In the genomic region with DNA sequence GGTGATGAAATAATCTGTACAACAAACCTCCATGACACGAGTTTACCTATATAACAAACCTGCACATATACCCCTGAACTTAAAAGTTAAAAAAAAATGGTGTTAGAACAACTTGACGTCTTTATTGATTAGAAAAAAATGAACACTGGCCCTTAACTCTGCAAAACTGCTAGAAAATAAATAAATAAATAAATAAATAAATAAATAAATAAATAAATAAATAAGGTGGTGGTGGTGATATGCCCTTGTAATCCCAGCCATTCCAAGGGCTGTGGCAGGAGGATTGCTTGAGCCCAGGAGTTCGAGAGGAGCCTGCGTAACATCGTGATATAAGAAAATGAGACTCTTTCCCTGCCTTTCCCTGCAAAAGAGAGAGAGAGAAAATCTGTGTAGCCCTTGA, we compare ENCODE assay signal across 20 cellular contexts. TPM values are rescaled to one million over a fixed set of nuclear protein-coding genes. Genes with fewer than 3 reads are reported as not detected.
DNase-seq lines count a peak whose midpoint lies in the region; ATAC-seq, FAIRE-seq and TF ChIP-seq lines count a peak whose summit lies in the region.
"Had no signal": no experiment of that assay in that cellular context is flagged by ENCODE, and none has a peak within 500 bp of the region (broad histone marks: within the 10 kb centered on the region; RNA-seq: fewer than 3 reads in every experiment).

No MANE protein-coding gene starts in this region.

- TF ChIP-seq POLR2A in HepG2 (IDR thresholded peaks at IDR 0.05; ENCODE audit: insufficient read depth in 1 of 2, low read depth in 2 of 2, low read length in 2 of 2) (no peak), right lobe of liver (IDR thresholded peaks at IDR 0.05) (no peak)

- H3K14ac ChIP-seq in mesenchymal stem cell (ENCODE audit: low read length in 2 of 2) = no peak overlapping the region

- POLR2A ChIA-PET in HepG2 (lab: Yijun Ruan, JAX) = no interaction called here

- no peaks in the 10 kb centered on the region for H3K27me3 ChIP-seq in HepG2 (ENCODE audit: control insufficient read depth in 1 of 2, insufficient read depth in 2 of 2, low read length in 2 of 2)
- H3K27me3 ChIP-seq in right lobe of liver = no peaks in the 10 kb centered on the region
- no peaks in the 10 kb centered on the region for H3K27me3 ChIP-seq in mesendoderm (ENCODE audit: insufficient read depth, low read length, poor library complexity)
- H3K27me3 ChIP-seq in smooth muscle cell (ENCODE audit: low read depth) = no peaks in the 10 kb centered on the region
- H3K27me3 ChIP-seq in mesenchymal stem cell (ENCODE audit: control insufficient read depth in 1 of 2, insufficient read depth in 1 of 2, low read length in 2 of 2) = no peaks in the 10 kb centered on the region

- H3K79me1 ChIP-seq in mesendoderm (ENCODE audit: low read length) (peaks cover 30% of the 10 kb centered on the region), mesenchymal stem cell (replicated peaks; ENCODE audit: low read length, poor library complexity, severe bottlenecking) (no peaks in the 10 kb centered on the region)

- H4K5ac ChIP-seq in mesendoderm (ENCODE audit: low read length) = no peak overlapping the region

- H4K91ac ChIP-seq in mesenchymal stem cell (ENCODE audit: low read length) = no peak overlapping the region

- TF ChIP-seq CTCF in HepG2 (CRISPR knock-in tag; IDR thresholded peaks at IDR 0.05) = no peak
- TF ChIP-seq CTCF in right lobe of liver (IDR thresholded peaks at IDR 0.05) = no peak
- no peak for TF ChIP-seq CTCF in HFFc6 (IDR thresholded peaks at IDR 0.05)
- TF ChIP-seq CTCF in smooth muscle cell (IDR thresholded peaks at IDR 0.05; ENCODE audit: borderline replicate concordance, insufficient read depth, poor library complexity, severe bottlenecking) = no peak

- H2AFZ ChIP-seq in HepG2 (ENCODE audit: low read length) (no peak overlapping the region), smooth muscle cell (ENCODE audit: low read depth) (no peak overlapping the region), mesenchymal stem cell (ENCODE audit: low read depth, low read length) (no peak overlapping the region)

- no peak overlapping the region for H3K4me3 Mint-ChIP-seq in HFFc6
- H3K4me3 Mint-ChIP-seq: CD4-positive, alpha-beta T cell had no signal

- no peak overlapping the region for H3K56ac ChIP-seq in mesendoderm (ENCODE audit: low read length)

- H3K9me3 ChIP-seq in HepG2 (ENCODE audit: low read length) (no peaks in the 10 kb centered on the region), right lobe of liver (no peaks in the 10 kb centered on the region), smooth muscle cell (replicated peaks; ENCODE audit: low read depth) (no peaks in the 10 kb centered on the region), mesenchymal stem cell (ENCODE audit: control insufficient read depth, low read length) (no peaks in the 10 kb centered on the region)
- H3K9me3 ChIP-seq: Caco-2 had no signal

- H2AK5ac ChIP-seq in mesendoderm (ENCODE audit: low read length) (no peak overlapping the region), mesenchymal stem cell (ENCODE audit: low read length, severe bottlenecking) (no peak overlapping the region)

- intact Hi-C loops in HepG2 (cut with micrococcal nuclease; ENCODE audit: unreplicated experiment) (no loop called here), right lobe of liver (cut with DNase I) (no loop called here)

- no peaks in the 10 kb centered on the region for H3K9me3 Mint-ChIP-seq in HFFc6
- H3K9me3 Mint-ChIP-seq: CD4-positive, alpha-beta T cell had no signal

- peaks cover 36% of the 10 kb centered on the region for H3K36me3 Mint-ChIP-seq in HFFc6 (ENCODE audit: low read depth)

- H3K27me3 Mint-ChIP-seq in HFFc6 (ENCODE audit: insufficient read depth) = no peaks in the 10 kb centered on the region; the same call in 1 of the 2 replicates
- H3K27me3 Mint-ChIP-seq: CD4-positive, alpha-beta T cell had no signal

- H3K4me1 ChIP-seq in HepG2 (ENCODE audit: insufficient read depth, low read length) (peaks cover 33% of the 10 kb centered on the region), right lobe of liver (peaks cover 0 to 8% (median 0%) of the 10 kb centered on the region in 4 donors), mesendoderm (ENCODE audit: control insufficient read depth, low read depth, low read length) (peaks cover 4% of the 10 kb centered on the region), smooth muscle cell (ENCODE audit: low read depth) (peaks cover 20% of the 10 kb centered on the region), mesenchymal stem cell (ENCODE audit: control insufficient read depth, insufficient read depth, low read depth, low read length) (peaks cover 3% of the 10 kb centered on the region)

- BruUV-seq in HepG2 (replicated peaks; lab: Mats Ljungman, UMichigan) = TSS peak; percentile 6

- H3K27ac ChIP-seq in HepG2 (ENCODE audit: extremely low read length, insufficient read depth, low read length) (no peak overlapping the region), right lobe of liver (no peak overlapping the region), mesendoderm (ENCODE audit: low read depth, low read length) (no peak overlapping the region), smooth muscle cell (ENCODE audit: low read depth) (peak overlapping the region; percentile 86), mesenchymal stem cell (ENCODE audit: low read length, poor library complexity, severe bottlenecking) (no peak overlapping the region)
- H3K27ac ChIP-seq: C4-2B, HL-60 had no signal

- H3K36me3 ChIP-seq in HepG2 (replicated peaks in 1 of 2; ENCODE audit: control insufficient read depth in 1 of 2, insufficient read depth in 2 of 2, low read length in 2 of 2) = peaks cover 22 to 34% of the 10 kb centered on the region in 2 experiments
- peaks cover 0 to 23% (median 7%) of the 10 kb centered on the region in 4 donors for H3K36me3 ChIP-seq in right lobe of liver
- peaks cover 1% of the 10 kb centered on the region for H3K36me3 ChIP-seq in mesendoderm (ENCODE audit: control insufficient read depth, insufficient read depth, low read length)
- peaks cover 13% of the 10 kb centered on the region for H3K36me3 ChIP-seq in smooth muscle cell (ENCODE audit: low read depth)
- peaks cover 2 to 33% of the 10 kb centered on the region in 2 experiments for H3K36me3 ChIP-seq in mesenchymal stem cell (ENCODE audit: control insufficient read depth in 1 of 2, insufficient read depth in 2 of 2, low read depth in 1 of 2, low read length in 2 of 2)

- no peak overlapping the region for H4K8ac ChIP-seq in mesendoderm (ENCODE audit: low read depth, low read length)
- H4K8ac ChIP-seq in mesenchymal stem cell (ENCODE audit: low read length) = no peak overlapping the region

- H3K9ac ChIP-seq in HepG2 (ENCODE audit: insufficient read depth, low read depth, low read length) (no peak overlapping the region), mesendoderm (ENCODE audit: low read length) (no peak overlapping the region), smooth muscle cell (ENCODE audit: low read depth) (no peak overlapping the region), mesenchymal stem cell (ENCODE audit: low read length) (no peak overlapping the region)

- H3K4me1 Mint-ChIP-seq in HFFc6 (ENCODE audit: low read depth) = peaks cover 67% of the 10 kb centered on the region

- H2BK5ac ChIP-seq in mesendoderm (ENCODE audit: low read length) (no peak overlapping the region), mesenchymal stem cell (ENCODE audit: low read depth, low read length, poor library complexity, severe bottlenecking) (no peak overlapping the region)

- H3K4ac ChIP-seq in mesendoderm (ENCODE audit: low read depth, low read length) = no peak overlapping the region
- no peak overlapping the region for H3K4ac ChIP-seq in mesenchymal stem cell (ENCODE audit: low read depth in 1 of 2, low read length in 2 of 2)

- no peak overlapping the region for H3K4me2 ChIP-seq in HepG2 (ENCODE audit: low read depth, low read length)
- H3K4me2 ChIP-seq in mesendoderm (ENCODE audit: low read length) = no peak overlapping the region
- no peak overlapping the region for H3K4me2 ChIP-seq in smooth muscle cell
- no peak overlapping the region for H3K4me2 ChIP-seq in mesenchymal stem cell (ENCODE audit: low read length, poor library complexity, severe bottlenecking)

- DNase-seq in HepG2 (ENCODE audit: low spot score) (no peak), right lobe of liver (no peak), HFFc6 (no peak), mesendoderm (no peak), smooth muscle cell (lab: John Stamatoyannopoulos, UW; ENCODE audit: unreplicated experiment) (no peak), NCI-H2081 treated with DMSO at 0.1 percent for 48 hours (lab: John Stamatoyannopoulos, UW) (no peak), mesenchymal stem cell (no peak)
- DNase-seq: AML-193; Caco-2; CD4-positive, alpha-beta T cell; GOT3; H7; IMR-90 had no signal

- 97% methylated on average over 5 of the region's 5 CpGs for WGBS in HepG2 (ENCODE audit: low lambda C conversion rate)
- 95% methylated on average over 5 of the region's 5 CpGs for WGBS in right lobe of liver (ENCODE audit: insufficient coverage, low coverage, low lambda C conversion rate, missing lambda C conversion rate)
- WGBS in mesendoderm (ENCODE audit: extremely low coverage, insufficient coverage, low lambda C conversion rate) = no CpG with 5 or more reads among the region's 5 CpGs
- 94% methylated on average over 5 of the region's 5 CpGs for WGBS in smooth muscle cell (ENCODE audit: low lambda C conversion rate)
- WGBS in mesenchymal stem cell = 100% methylated on average over 3 of the region's 5 CpGs

- H4K20me1 ChIP-seq in HepG2 (ENCODE audit: insufficient read depth, low read length) (peaks cover 17% of the 10 kb centered on the region), smooth muscle cell (ENCODE audit: low read depth) (peaks cover 99% of the 10 kb centered on the region)

- H3K18ac ChIP-seq in mesendoderm (ENCODE audit: low read length) = peak overlapping the region; percentile 60
- no peak overlapping the region for H3K18ac ChIP-seq in mesenchymal stem cell (ENCODE audit: low read depth in 1 of 2, low read length in 2 of 2)

- ATAC-seq in HepG2 = no peak
- no peak for ATAC-seq in right lobe of liver
- no peak for ATAC-seq in GM18517 (IDR thresholded peaks at IDR 0.05; ENCODE audit: unreplicated experiment)

- no peak overlapping the region for H2BK12ac ChIP-seq in mesenchymal stem cell (ENCODE audit: low read length in 2 of 2)

- no peak overlapping the region for H2BK15ac ChIP-seq in mesendoderm (replicated peaks; ENCODE audit: low read depth)
- H2BK15ac ChIP-seq in mesenchymal stem cell (ENCODE audit: low read depth, poor library complexity, severe bottlenecking) = no peak overlapping the region

- in situ Hi-C loops in HepG2 (cut with HindIII; ENCODE audit: extremely low pct_ligation_motif_present, low pct_unique_long_range_greater_than_20kb) = no loop called here

- TF ChIP-seq EP300 in HepG2 (IDR thresholded peaks at IDR 0.05; ENCODE audit: low read depth in 2 of 2, low read length in 2 of 2) (no peak), HepG2 (CRISPR knock-in tag; IDR thresholded peaks at IDR 0.05; ENCODE audit: borderline replicate concordance) (no peak)

- H3F3A ChIP-seq in smooth muscle cell (ENCODE audit: low read depth) = peaks cover 17% of the 10 kb centered on the region

- H2BK120ac ChIP-seq in mesendoderm (ENCODE audit: low read depth, low read length) (no peak overlapping the region), mesenchymal stem cell (ENCODE audit: low read depth, low read length) (no peak overlapping the region)

- TF ChIP-seq RAD21 in HepG2 (CRISPR knock-in tag; IDR thresholded peaks at IDR 0.05) = no peak

- H3K79me2 ChIP-seq in HepG2 (ENCODE audit: insufficient read depth, low read length) (peaks cover 98% of the 10 kb centered on the region), mesendoderm (ENCODE audit: control insufficient read depth, insufficient read depth, low read length) (peaks cover 54% of the 10 kb centered on the region), smooth muscle cell (ENCODE audit: low read depth) (peaks cover 93% of the 10 kb centered on the region)

- H3K27ac Mint-ChIP-seq in HFFc6 = peak overlapping the region; percentile 87
- H3K27ac Mint-ChIP-seq: CD4-positive, alpha-beta T cell had no signal

- no peak for FAIRE-seq in HepG2 (lab: Jason Lieb, UNC)
- FAIRE-seq: D721Med, G401.6, GM12892, GM18507 had no signal

- CTCF ChIA-PET in HepG2 (lab: Yijun Ruan, JAX; ENCODE audit: low intra/inter-chr PET ratio, low total read pairs) = no interaction called here

- no peak overlapping the region for H3K23ac ChIP-seq in mesendoderm (ENCODE audit: low read length)
- H3K23ac ChIP-seq in mesenchymal stem cell (ENCODE audit: low read length in 2 of 2) = no peak overlapping the region

- H3K4me3 ChIP-seq in HepG2 (replicated peaks in 1 of 3; ENCODE audit: insufficient read depth in 1 of 3, low read depth in 2 of 3, low read length in 3 of 3) (no peak overlapping the region), right lobe of liver (no peak overlapping the region), mesendoderm (ENCODE audit: low read length) (no peak overlapping the region), smooth muscle cell (no peak overlapping the region), mesenchymal stem cell (ENCODE audit: insufficient read depth in 1 of 2, low read depth in 1 of 2, low read length in 2 of 2) (no peak overlapping the region)

RNA-seq across cellular contexts. Expression of a gene that starts 30.6 kb away (rescaled TPM):
- 19.4 and 75.3 TPM in 2 replicates for total RNA-seq in HepG2 (2016; rRNA removed; fragmentation: Illumina TruSeq; extraction: Trizol)
- total RNA-seq in HepG2 (2016; cell fraction: cytosol; rRNA removed; fragmentation: Illumina TruSeq; extraction: Trizol; ENCODE audit: low read depth) = 17.3 and 19.8 TPM in 2 replicates
- 17.0 and 75.6 TPM in 2 replicates for total RNA-seq in HepG2 (2016; cell fraction: insoluble cytoplasmic fraction; rRNA removed; fragmentation: Illumina TruSeq; extraction: Trizol)
- total RNA-seq in HepG2 (2016; cell fraction: membrane; rRNA removed; fragmentation: Illumina TruSeq; extraction: Trizol) = 20.3 and 21.0 TPM in 2 replicates
- 45.7 and 48.4 TPM in 2 replicates for total RNA-seq in HepG2 (2016; cell fraction: nucleus; rRNA removed; fragmentation: Illumina TruSeq; extraction: Trizol)
- polyA plus RNA-seq in HepG2 (2011; rRNA removed) = 9.9 and 10.2 TPM in 2 replicates
- polyA plus RNA-seq in HepG2 (2011; cell fraction: cytosol; rRNA removed) = 5.5 and 9.3 TPM in 2 replicates
- polyA plus RNA-seq in HepG2 (2011; cell fraction: nucleus; rRNA removed) = 10.9 and 11.3 TPM in 2 replicates
- 51.4 and 67.5 TPM in 2 replicates for polyA plus RNA-seq in HepG2 (2012)
- polyA plus RNA-seq in HepG2 (2016; cell fraction: cytosol; fragmentation: Illumina TruSeq; extraction: Trizol; ENCODE audit: low read depth) = 2.6 and 3.5 TPM in 2 replicates
- polyA plus RNA-seq in HepG2 (2016; cell fraction: insoluble cytoplasmic fraction; fragmentation: Illumina TruSeq; extraction: Trizol; ENCODE audit: low read depth) = 131 and 136 TPM in 2 replicates
- 9.6 and 10.8 TPM in 2 replicates for polyA plus RNA-seq in HepG2 (2016; cell fraction: membrane; fragmentation: Illumina TruSeq; extraction: Trizol; ENCODE audit: low read depth)
- 89.8 and 94.4 TPM in 2 replicates for polyA plus RNA-seq in HepG2 (2016; cell fraction: nucleus; fragmentation: Illumina TruSeq; extraction: Trizol; ENCODE audit: insufficient read depth, low read depth)
- polyA minus RNA-seq in HepG2 (2011; rRNA and poly(A)+ RNA removed; ENCODE audit: low replicate concordance) = 7.0 and 9.4 TPM in 2 replicates
- polyA minus RNA-seq in HepG2 (2011; cell fraction: cytosol; rRNA and poly(A)+ RNA removed) = 25.1 and 28.4 TPM in 2 replicates
- polyA minus RNA-seq in HepG2 (2011; cell fraction: nucleus; rRNA and poly(A)+ RNA removed) = 21.5 and 22.1 TPM in 2 replicates
- 10 to 100 TPM; 17.3 to 29.7 (median 25.5) TPM for total RNA-seq in right lobe of liver
- total RNA-seq in HFFc6 (2021; fragmentation: NEBNext Ultra II Directional; extraction: Animal tissue kit (Norgen Biotek cat#: 25700)) = 10 to 100 TPM; 62.1 to 77.0 (median 73.0) TPM
- polyA plus RNA-seq in mesendoderm (2013, experiment 1 of 2) = 172 TPM
- polyA plus RNA-seq in mesendoderm (2013, experiment 2 of 2) = 171 TPM
- 28.6 and 28.9 TPM in 2 replicates for total RNA-seq in smooth muscle cell
- polyA plus RNA-seq in smooth muscle cell = 17.0 and 23.6 TPM in 2 replicates
- 68.4 TPM for polyA plus RNA-seq in mesenchymal stem cell (2013, experiment 1 of 2)
- polyA plus RNA-seq in mesenchymal stem cell (2013, experiment 2 of 2) = 65.1 TPM
